In the genomic region with DNA sequence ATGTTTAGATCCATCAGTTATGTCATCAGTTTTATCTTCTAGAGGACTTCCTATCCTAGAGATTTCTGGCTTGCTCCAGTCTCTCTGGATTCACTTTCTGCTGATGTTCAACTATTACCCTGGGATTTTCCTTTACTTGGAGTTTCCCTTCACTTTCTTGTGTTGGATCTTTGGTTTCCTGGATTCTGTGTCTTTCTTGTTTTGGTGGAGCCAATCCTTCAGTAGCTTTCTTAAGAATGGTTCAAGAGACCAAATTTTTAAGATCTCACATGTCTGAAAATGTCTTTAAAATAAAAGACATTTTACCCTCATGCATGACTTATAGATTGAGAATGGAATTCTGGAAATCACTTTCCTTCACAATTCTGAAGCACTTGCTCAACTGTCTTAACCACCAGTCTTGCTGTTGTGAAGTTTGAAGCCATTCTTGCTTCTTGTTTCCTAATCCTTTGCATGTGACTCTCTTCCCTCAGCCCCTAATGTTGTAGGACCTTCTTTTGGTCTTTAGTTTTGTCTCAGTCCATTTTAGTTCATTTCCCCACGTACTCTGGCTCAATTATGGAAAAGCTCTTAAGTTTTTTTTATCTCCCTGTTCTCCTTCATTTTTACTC, we compare ENCODE assay signal across 12 cellular contexts.
DNase-seq lines count a peak whose midpoint lies in the region; FAIRE-seq and TF ChIP-seq lines count a peak whose summit lies in the region.
"Had no signal": no experiment of that assay in that cellular context is flagged by ENCODE, and none has a peak within 500 bp of the region (broad histone marks: within the 10 kb centered on the region; RNA-seq: fewer than 3 reads in every experiment).

No MANE protein-coding gene starts in this region.

- H2AFZ ChIP-seq in MM.1S (ENCODE audit: low read length) (no peak overlapping the region), astrocyte (ENCODE audit: low read depth, low read length) (no peak overlapping the region), trophoblast cell (ENCODE audit: insufficient read depth, low read length, poor library complexity) (no peak overlapping the region)

- H4K12ac ChIP-seq in trophoblast cell (ENCODE audit: low read depth, low read length) = no peak overlapping the region

- DNase-seq in activated CD4-positive, alpha-beta T cell treated with anti-CD3 and anti-CD28 coated beads, Interleukin-2, amount 10 ng/mL, durations not matched to agents 7 days and 5 days = no peak
- no peak for DNase-seq in activated CD4-positive, alpha-beta T cell treated with anti-CD3 and anti-CD28 coated beads for 1 hour
- DNase-seq in MM.1S (no peak), astrocyte (ENCODE audit: low read depth) (no peak), trophoblast cell (peak; percentile 26 to 77), NAMALWA (ENCODE audit: low spot score) (no peak), mesenteric fat pad (ENCODE audit: low spot score) (no peak), progenitor cell of endocrine pancreas (ENCODE audit: low spot score, unreplicated experiment) (no peak)
- DNase-seq: left ventricle myocardium inferior, NCI-H2107, SJCRH30 had no signal

- no peak overlapping the region for H3K18ac ChIP-seq in trophoblast cell (ENCODE audit: low read length)

- no peaks in the 10 kb centered on the region for H3K36me3 ChIP-seq in MM.1S (replicated peaks; ENCODE audit: insufficient read depth, low read length)
- no peaks in the 10 kb centered on the region for H3K36me3 ChIP-seq in astrocyte (ENCODE audit: insufficient read depth, low read length)
- no peaks in the 10 kb centered on the region for H3K36me3 ChIP-seq in trophoblast cell (ENCODE audit: control insufficient read depth in 1 of 2, insufficient read depth in 2 of 2, low read length in 2 of 2)
- H3K36me3 ChIP-seq: left ventricle myocardium inferior, SJCRH30 had no signal

- H3K9me3 Mint-ChIP-seq in activated CD4-positive, alpha-beta T cell treated with anti-CD3 and anti-CD28 coated beads, Interleukin-2, amount 10 ng/mL, durations not matched to agents 7 days and 5 days = peaks cover 2% of the 10 kb centered on the region
- H3K9me3 Mint-ChIP-seq in astrocyte (ENCODE audit: unreplicated experiment) (no peaks in the 10 kb centered on the region), progenitor cell of endocrine pancreas (ENCODE audit: low read depth) (no peaks in the 10 kb centered on the region)

- no peak overlapping the region for H3K14ac ChIP-seq in trophoblast cell (ENCODE audit: low read length)

- H4K91ac ChIP-seq in trophoblast cell (ENCODE audit: low read depth, low read length) = no peak overlapping the region

- no peaks in the 10 kb centered on the region for H3K9me3 ChIP-seq in MM.1S (replicated peaks; ENCODE audit: insufficient read depth, low read length)
- no peaks in the 10 kb centered on the region for H3K9me3 ChIP-seq in astrocyte (ENCODE audit: insufficient read depth, low read depth, low read length)
- H3K9me3 ChIP-seq in trophoblast cell (ENCODE audit: insufficient read depth, low read depth, low read length) = no peaks in the 10 kb centered on the region
- H3K9me3 ChIP-seq: SJCRH30 had no signal

- peaks cover 7% of the 10 kb centered on the region; the same call in 1 of the 2 replicates for H3F3A ChIP-seq in MM.1S (ENCODE audit: insufficient read depth, low read length)

- no peak overlapping the region for H3K4me3 Mint-ChIP-seq in activated CD4-positive, alpha-beta T cell treated with anti-CD3 and anti-CD28 coated beads, Interleukin-2, amount 10 ng/mL, durations not matched to agents 7 days and 5 days
- no peak overlapping the region for H3K4me3 Mint-ChIP-seq in astrocyte (ENCODE audit: unreplicated experiment)
- no peak overlapping the region for H3K4me3 Mint-ChIP-seq in progenitor cell of endocrine pancreas (ENCODE audit: low read depth)

- peaks cover 10% of the 10 kb centered on the region for H3K36me3 Mint-ChIP-seq in activated CD4-positive, alpha-beta T cell treated with anti-CD3 and anti-CD28 coated beads, Interleukin-2, amount 10 ng/mL, durations not matched to agents 7 days and 5 days (ENCODE audit: low read depth)
- H3K36me3 Mint-ChIP-seq in astrocyte (ENCODE audit: low read depth, unreplicated experiment) (peaks cover 8% of the 10 kb centered on the region), progenitor cell of endocrine pancreas (ENCODE audit: insufficient read depth) (no peaks in the 10 kb centered on the region)

- H3K4me3 ChIP-seq in MM.1S (ENCODE audit: low read length) = no peak overlapping the region; the same call in 1 of the 2 replicates
- no peak overlapping the region for H3K4me3 ChIP-seq in astrocyte (ENCODE audit: insufficient read depth, low read depth, low read length)
- H3K4me3 ChIP-seq in trophoblast cell (ENCODE audit: low read depth, low read length) = no peak overlapping the region
- H3K4me3 ChIP-seq: left ventricle myocardium inferior, SJCRH30, skin epidermis had no signal

- peaks cover 50% of the 10 kb centered on the region for H3K4me1 Mint-ChIP-seq in activated CD4-positive, alpha-beta T cell treated with anti-CD3 and anti-CD28 coated beads, Interleukin-2, amount 10 ng/mL, durations not matched to agents 7 days and 5 days
- peaks cover 54% of the 10 kb centered on the region for H3K4me1 Mint-ChIP-seq in astrocyte (ENCODE audit: low read depth, unreplicated experiment)
- H3K4me1 Mint-ChIP-seq in progenitor cell of endocrine pancreas (ENCODE audit: low read depth) = peaks cover 14% of the 10 kb centered on the region

- no peak overlapping the region for H3K4ac ChIP-seq in trophoblast cell (ENCODE audit: low read depth, low read length)

- H3K79me2 ChIP-seq in MM.1S (ENCODE audit: low read length) (peaks cover 97% of the 10 kb centered on the region), astrocyte (ENCODE audit: insufficient read depth, low read length) (peaks cover 99% of the 10 kb centered on the region), trophoblast cell (ENCODE audit: control insufficient read depth, insufficient read depth, low read length, poor library complexity) (peaks cover 9% of the 10 kb centered on the region)

- H3K4me1 ChIP-seq in MM.1S (ENCODE audit: low read length) (peaks cover 19% of the 10 kb centered on the region), astrocyte (ENCODE audit: insufficient read depth, low read length) (peaks cover 12% of the 10 kb centered on the region), trophoblast cell (ENCODE audit: control insufficient read depth in 1 of 2, insufficient read depth in 2 of 2, low read length in 2 of 2) (peaks cover 0 to 5% of the 10 kb centered on the region in 2 experiments)
- H3K4me1 ChIP-seq: SJCRH30 had no signal

- H3K9ac ChIP-seq in MM.1S (ENCODE audit: low read length) (no peak overlapping the region; the same call in 1 of the 2 replicates), astrocyte (ENCODE audit: low read length) (no peak overlapping the region), trophoblast cell (ENCODE audit: low read length) (no peak overlapping the region)

- H4K8ac ChIP-seq in trophoblast cell (ENCODE audit: low read depth, low read length) = no peak overlapping the region

- no peaks in the 10 kb centered on the region for H3K79me1 ChIP-seq in trophoblast cell (ENCODE audit: low read length)

- TF ChIP-seq CTCF in MM.1S (IDR thresholded peaks at IDR 0.05; ENCODE audit: low read length) = no peak
- TF ChIP-seq CTCF in astrocyte (IDR thresholded peaks at IDR 0.05; ENCODE audit: insufficient read depth, low read depth, low read length) = no peak
- TF ChIP-seq CTCF in progenitor cell of endocrine pancreas (IDR thresholded peaks at IDR 0.05; ENCODE audit: unreplicated experiment) = no peak

- H3K4me2 ChIP-seq in MM.1S (ENCODE audit: low read depth, low read length) (peak overlapping the region; percentile 94), astrocyte (ENCODE audit: low read length) (no peak overlapping the region), trophoblast cell (ENCODE audit: low read length) (no peak overlapping the region)

- no peak overlapping the region for H2BK12ac ChIP-seq in trophoblast cell (ENCODE audit: low read length)

- WGBS in trophoblast cell (ENCODE audit: extremely low coverage, insufficient coverage, insufficient read length) = no CpG with 5 or more reads among the region's 1 CpG

- no peaks in the 10 kb centered on the region for H3K9me2 ChIP-seq in MM.1S (replicated peaks; ENCODE audit: insufficient read depth, low read length)

- H3K27me3 ChIP-seq in MM.1S (replicated peaks; ENCODE audit: insufficient read depth, low read length) (no peaks in the 10 kb centered on the region), astrocyte (ENCODE audit: insufficient read depth, low read length) (no peaks in the 10 kb centered on the region), trophoblast cell (ENCODE audit: insufficient read depth, low read length) (no peaks in the 10 kb centered on the region)
- H3K27me3 ChIP-seq: SJCRH30 had no signal

- no peaks in the 10 kb centered on the region for H4K20me1 ChIP-seq in MM.1S (ENCODE audit: insufficient read depth, low read length)
- peaks cover 95% of the 10 kb centered on the region for H4K20me1 ChIP-seq in astrocyte (ENCODE audit: insufficient read depth, low read length)

- no peak for FAIRE-seq in astrocyte (lab: Jason Lieb, UNC)

- CTCF ChIA-PET in activated CD4-positive, alpha-beta T cell treated with anti-CD3 and anti-CD28 coated beads, Interleukin-2, amount 10 ng/mL, durations not matched to agents 7 days and 5 days (lab: Charles Lee) = interaction anchor here (1.5 kb wide), 1 partner anchor 10 kb away, joined by 4 read pairs; no protein-coding TSS in a partner anchor

- no peak overlapping the region for H2AK5ac ChIP-seq in trophoblast cell (ENCODE audit: low read length)

- no peak overlapping the region for H3K23ac ChIP-seq in trophoblast cell (ENCODE audit: low read length)

- H3K27ac ChIP-seq in MM.1S (ENCODE audit: low read length) (peak overlapping the region; percentile 82; the same call in 1 of the 2 replicates), astrocyte (ENCODE audit: low read depth, low read length) (no peak overlapping the region), trophoblast cell (ENCODE audit: low read depth, low read length) (no peak overlapping the region)
- H3K27ac ChIP-seq: left ventricle myocardium inferior, SJCRH30 had no signal

- POLR2A ChIA-PET in activated CD4-positive, alpha-beta T cell treated with anti-CD3 and anti-CD28 coated beads, Interleukin-2, amount 10 ng/mL, durations not matched to agents 7 days and 5 days (lab: Charles Lee) = no interaction called here

- no peak overlapping the region for H2BK120ac ChIP-seq in trophoblast cell (ENCODE audit: insufficient read depth, low read length, poor library complexity)

- H2BK5ac ChIP-seq in trophoblast cell (ENCODE audit: low read depth, low read length, poor library complexity) = no peak overlapping the region

- peak overlapping the region; percentile 76 for H3K27ac Mint-ChIP-seq in activated CD4-positive, alpha-beta T cell treated with anti-CD3 and anti-CD28 coated beads, Interleukin-2, amount 10 ng/mL, durations not matched to agents 7 days and 5 days
- H3K27ac Mint-ChIP-seq in astrocyte (ENCODE audit: unreplicated experiment) = peak overlapping the region; percentile 43
- H3K27ac Mint-ChIP-seq in progenitor cell of endocrine pancreas = no peak overlapping the region

- no peaks in the 10 kb centered on the region for H3K27me3 Mint-ChIP-seq in activated CD4-positive, alpha-beta T cell treated with anti-CD3 and anti-CD28 coated beads, Interleukin-2, amount 10 ng/mL, durations not matched to agents 7 days and 5 days
- H3K27me3 Mint-ChIP-seq in astrocyte (ENCODE audit: low read depth, unreplicated experiment) (no peaks in the 10 kb centered on the region), progenitor cell of endocrine pancreas (no peaks in the 10 kb centered on the region)

Comparison
In these comparisons a context has a peak if more than half of its experiments do, and no peak if none do; other contexts are left out.
1. DNase-seq: peak in trophoblast cell (2 of 2); none in activated CD4-positive, alpha-beta T cell treated with anti-CD3 and anti-CD28 coated beads, Interleukin-2, amount 10 ng/mL, durations not matched to agents 7 days and 5 days (single experiment), activated CD4-positive, alpha-beta T cell treated with anti-CD3 and anti-CD28 coated beads for 1 hour (single experiment), MM.1S (single experiment), astrocyte (single experiment), NAMALWA (single experiment), mesenteric fat pad (single experiment) and progenitor cell of endocrine pancreas (single experiment).